20 cellular contexts compared by ENCODE assay signal in genomic region chr14:76495983-76496382, GRCh38.
DNase-seq lines count a peak whose midpoint lies in the region; ATAC-seq, FAIRE-seq and TF ChIP-seq lines count a peak whose summit lies in the region.
"Had no signal": no experiment of that assay in that cellular context is flagged by ENCODE, and none has a peak within 500 bp of the region (broad histone marks: within the 10 kb centered on the region; RNA-seq: fewer than 3 reads in every experiment).

No MANE protein-coding gene starts in this region.

- TF ChIP-seq CTCF in natural killer cell (IDR thresholded peaks at IDR 0.05), result no peak
- no peak for TF ChIP-seq CTCF in GM12878 (IDR thresholded peaks at IDR 0.05 in 2 of 3, conservative IDR thresholded peaks at IDR 0.05 in 1 of 3; ENCODE audit: control insufficient read depth in 2 of 3, extremely low read depth in 1 of 3, insufficient read depth in 1 of 3, low read depth in 3 of 3, low read length in 3 of 3)
- no peak for TF ChIP-seq CTCF in nephron (IDR thresholded peaks at IDR 0.05; ENCODE audit: unreplicated experiment in 3 of 3)
- TF ChIP-seq CTCF in esophagus squamous epithelium (IDR thresholded peaks at IDR 0.05), result no peak

- no peaks in the 10 kb centered on the region for H3K9me3 Mint-ChIP-seq in natural killer cell treated with Interleukin-12 subunit alpha and Interleukin-12 subunit beta and Interleukin-15 and Interleukin-18, amount 100 ng/mL, for 72 hours
- H3K9me3 Mint-ChIP-seq in natural killer cell, result no peaks in the 10 kb centered on the region
- H3K9me3 Mint-ChIP-seq in nephron, result no peaks in the 10 kb centered on the region
- H3K9me3 Mint-ChIP-seq in activated naive CD8-positive, alpha-beta T cell treated with anti-CD3 and anti-CD28 coated beads for 36 hours, result no peaks in the 10 kb centered on the region
- H3K9me3 Mint-ChIP-seq: CD4-positive, alpha-beta T cell had no signal

- H3K27me3 Mint-ChIP-seq in natural killer cell treated with Interleukin-12 subunit alpha and Interleukin-12 subunit beta and Interleukin-15 and Interleukin-18, amount 100 ng/mL, for 72 hours, result peaks cover 5 to 8% of the 10 kb centered on the region in 2 donors
- H3K27me3 Mint-ChIP-seq in natural killer cell (ENCODE audit: low read depth in 2 of 2), result peaks cover 0 to 10% of the 10 kb centered on the region in 2 donors
- H3K27me3 Mint-ChIP-seq in nephron (ENCODE audit: low read depth), result peaks cover 7% of the 10 kb centered on the region
- peaks cover 4% of the 10 kb centered on the region for H3K27me3 Mint-ChIP-seq in activated naive CD8-positive, alpha-beta T cell treated with anti-CD3 and anti-CD28 coated beads for 36 hours

- no peaks in the 10 kb centered on the region for H3K36me3 Mint-ChIP-seq in natural killer cell treated with Interleukin-12 subunit alpha and Interleukin-12 subunit beta and Interleukin-15 and Interleukin-18, amount 100 ng/mL, for 72 hours
- no peaks in the 10 kb centered on the region for H3K36me3 Mint-ChIP-seq in natural killer cell
- no peaks in the 10 kb centered on the region for H3K36me3 Mint-ChIP-seq in nephron (ENCODE audit: low read depth)
- H3K36me3 Mint-ChIP-seq in activated naive CD8-positive, alpha-beta T cell treated with anti-CD3 and anti-CD28 coated beads for 36 hours, result no peaks in the 10 kb centered on the region

- TF ChIP-seq EP300 in GM12878 (IDR thresholded peaks at IDR 0.05; ENCODE audit: borderline replicate concordance in 1 of 2, control insufficient read depth in 1 of 2, low read depth in 2 of 2, low read length in 2 of 2), result no peak

- POLR2A ChIA-PET in GM12878 (lab: Charles Lee), result interaction anchor here (0.5 kb wide), 1 partner anchor 823 kb away, joined by 3 read pairs; no protein-coding TSS in a partner anchor

- no peak for TF ChIP-seq RAD21 in GM12878 (IDR thresholded peaks at IDR 0.05; ENCODE audit: insufficient read depth, low read depth, low read length)

- no peaks in the 10 kb centered on the region for H3K27me3 ChIP-seq in GM12878 (replicated peaks in 1 of 2; ENCODE audit: control insufficient read depth in 2 of 2, insufficient read depth in 2 of 2, low read length in 1 of 2)
- H3K27me3 ChIP-seq in esophagus squamous epithelium, result peaks cover 0 to 48% (median 0%) of the 10 kb centered on the region in 4 donors

- no peak overlapping the region for H3K4me3 ChIP-seq in GM12878
- no peak overlapping the region for H3K4me3 ChIP-seq in esophagus squamous epithelium
- H3K4me3 ChIP-seq: A549, GM23248 had no signal

- no TSS peak for BruUV-seq in GM12878 (replicated peaks; lab: Mats Ljungman, UMichigan)

- no peak for FAIRE-seq in GM12878 (lab: Jason Lieb, UNC)
- no peak for FAIRE-seq in GM12891 (lab: Jason Lieb, UNC)
- FAIRE-seq: A549 had no signal

- 81% methylated on average over 2 of the region's 2 CpGs for WGBS in GM12878 (ENCODE audit: insufficient coverage, insufficient replicate concordance, low lambda C conversion rate, missing lambda C conversion rate)
- WGBS in esophagus squamous epithelium, 2 donors, result 71 to 82% methylated on average over 1 to 2 of the region's 2 CpGs

- RAD21 ChIA-PET in GM12878 (lab: Charles Lee; ENCODE audit: unreplicated experiment), result interaction anchor here (0.9 kb wide), 1 partner anchor 10 kb away, joined by 3 read pairs; no protein-coding TSS in a partner anchor

- ATAC-seq in natural killer cell treated with Interleukin-12 subunit alpha and Interleukin-12 subunit beta and Interleukin-15 and Interleukin-18, amount 100 ng/mL, for 72 hours, result no peak
- ATAC-seq in natural killer cell (no peak), GM12878 (no peak)
- ATAC-seq: A549, HCT116 had no signal

- in situ Hi-C loops in GM12878 (cut with MboI), result no loop called here

- H3K4me1 Mint-ChIP-seq in natural killer cell treated with Interleukin-12 subunit alpha and Interleukin-12 subunit beta and Interleukin-15 and Interleukin-18, amount 100 ng/mL, for 72 hours (ENCODE audit: low read depth in 2 of 2), result no peaks in the 10 kb centered on the region
- no peaks in the 10 kb centered on the region for H3K4me1 Mint-ChIP-seq in natural killer cell
- peaks cover 22% of the 10 kb centered on the region for H3K4me1 Mint-ChIP-seq in nephron
- no peaks in the 10 kb centered on the region for H3K4me1 Mint-ChIP-seq in activated naive CD8-positive, alpha-beta T cell treated with anti-CD3 and anti-CD28 coated beads for 36 hours

- H3K27ac ChIP-seq in GM12878 (ENCODE audit: control insufficient read depth, insufficient read depth) (no peak overlapping the region), esophagus squamous epithelium (no peak overlapping the region)
- H3K27ac ChIP-seq: 22Rv1, A549, C4-2B, GM23248 had no signal

- H3K36me3 ChIP-seq in GM12878 (ENCODE audit: control insufficient read depth in 2 of 2, insufficient read depth in 2 of 2, low read length in 1 of 2) (no peaks in the 10 kb centered on the region), esophagus squamous epithelium (no peaks in the 10 kb centered on the region)

- TF ChIP-seq POLR2A in GM12878 (IDR thresholded peaks at IDR 0.05; ENCODE audit: low read depth, low read length), result no peak
- no peak for TF ChIP-seq POLR2A in GM12891 (IDR thresholded peaks at IDR 0.05; ENCODE audit: low read depth, low read length)
- TF ChIP-seq POLR2A in esophagus squamous epithelium (IDR thresholded peaks at IDR 0.05), result no peak

- H3K9ac ChIP-seq in GM12878 (ENCODE audit: control insufficient read depth, insufficient read depth, low read length), result no peak overlapping the region
- H3K9ac ChIP-seq: GM23248 had no signal

- H2AFZ ChIP-seq in GM12878 (ENCODE audit: control insufficient read depth, low read depth, low read length), result no peak overlapping the region
- H2AFZ ChIP-seq: GM23248 had no signal

- no peaks in the 10 kb centered on the region for H4K20me1 ChIP-seq in GM12878 (ENCODE audit: control insufficient read depth, insufficient read depth)

- H3K4me3 Mint-ChIP-seq in natural killer cell treated with Interleukin-12 subunit alpha and Interleukin-12 subunit beta and Interleukin-15 and Interleukin-18, amount 100 ng/mL, for 72 hours, result no peak overlapping the region
- H3K4me3 Mint-ChIP-seq in natural killer cell (no peak overlapping the region), nephron (no peak overlapping the region)
- H3K4me3 Mint-ChIP-seq in activated naive CD8-positive, alpha-beta T cell treated with anti-CD3 and anti-CD28 coated beads for 36 hours, result no peak overlapping the region
- H3K4me3 Mint-ChIP-seq: CD4-positive, alpha-beta T cell had no signal

- H3K4me2 ChIP-seq in GM12878 (ENCODE audit: control insufficient read depth, insufficient read depth), result no peak overlapping the region
- H3K4me2 ChIP-seq: A549 had no signal

- intact Hi-C loops in natural killer cell (cut with micrococcal nuclease), result no loop called here
- intact Hi-C loops in GM12878 (cut with micrococcal nuclease; ENCODE audit: unreplicated experiment), result no loop called here
- intact Hi-C loops in esophagus squamous epithelium (cut with DNase I), result no loop called here

- H3K79me2 ChIP-seq in GM12878 (ENCODE audit: control insufficient read depth, insufficient read depth, low read length), result no peaks in the 10 kb centered on the region

- peak; percentile 53 for DNase-seq in natural killer cell treated with Interleukin-12 subunit alpha and Interleukin-12 subunit beta and Interleukin-15 and Interleukin-18, amount 100 ng/mL, for 72 hours (ENCODE audit: low spot score)
- DNase-seq in natural killer cell (no peak), GM12878 (ENCODE audit: low read depth, low spot score) (no peak), GM12891 (ENCODE audit: insufficient read length, low spot score) (no peak), NCI-H2171 treated with DMSO at 0.1 percent for 48 hours (lab: John Stamatoyannopoulos, UW) (no peak), esophagus squamous epithelium (lab: John Stamatoyannopoulos, UW) (no peak)
- no peak for DNase-seq in activated naive CD8-positive, alpha-beta T cell treated with anti-CD3 and anti-CD28 coated beads for 36 hours
- DNase-seq: AML-193; Caco-2; CD4-positive, alpha-beta T cell; DMS153; DMS79; GDM1; GM23248; H7 had no signal

- H3K4me1 ChIP-seq in GM12878 (ENCODE audit: control insufficient read depth, insufficient read depth, low read length), result no peaks in the 10 kb centered on the region
- no peaks in the 10 kb centered on the region for H3K4me1 ChIP-seq in esophagus squamous epithelium
- H3K4me1 ChIP-seq: A549, Caco-2 had no signal

- SMC1A ChIA-PET in GM12878 (lab: Charles Lee; ENCODE audit: uncharacterized antibody, unreplicated experiment), result interaction anchor here (0.6 to 0.9 kb wide), 3 partner anchors 10 to 39 kb away, joined by 3 read pairs; no protein-coding TSS in a partner anchor

- no peak overlapping the region for H3K27ac Mint-ChIP-seq in natural killer cell treated with Interleukin-12 subunit alpha and Interleukin-12 subunit beta and Interleukin-15 and Interleukin-18, amount 100 ng/mL, for 72 hours
- H3K27ac Mint-ChIP-seq in natural killer cell (no peak overlapping the region), nephron (peak overlapping the region in 2 of 3 experiments; percentile 5 to 16)
- no peak overlapping the region for H3K27ac Mint-ChIP-seq in activated naive CD8-positive, alpha-beta T cell treated with anti-CD3 and anti-CD28 coated beads for 36 hours
- H3K27ac Mint-ChIP-seq: CD4-positive, alpha-beta T cell had no signal

- H3K9me3 ChIP-seq in GM12878 (replicated peaks; ENCODE audit: control insufficient read depth, insufficient read depth, low read length) (no peaks in the 10 kb centered on the region; the same call in 2 of the 3 replicates), esophagus squamous epithelium (no peaks in the 10 kb centered on the region)
- H3K9me3 ChIP-seq: A549, Caco-2 had no signal

- CTCF ChIA-PET in GM12878 (lab: Yijun Ruan, JAX), result interaction anchor here (1.6 kb wide), 1 partner anchor 39 kb away, joined by 4 read pairs; no protein-coding TSS in a partner anchor

TF ChIP-seq in GM12891, 5 proteins besides CTCF, POLR2A, EP300 and RAD21:
- TF ChIP-seq TAF1 (IDR thresholded peaks at IDR 0.05; ENCODE audit: low read depth, low read length), result no peak
- no peak for TF ChIP-seq SPI1 (IDR thresholded peaks at IDR 0.05; ENCODE audit: low read depth, low read length)
- TF ChIP-seq POU2F2 (IDR thresholded peaks at IDR 0.05; ENCODE audit: low read depth, low read length), result no peak
- TF ChIP-seq PAX5 (IDR thresholded peaks at IDR 0.05; ENCODE audit: insufficient read depth, low read length, severe bottlenecking), result no peak
- TF ChIP-seq POLR2AphosphoS5 (IDR thresholded peaks at IDR 0.05; ENCODE audit: low read depth, low read length), result no peak

Comparison
In these comparisons a context has a peak if more than half of its experiments do, and no peak if none do; other contexts are left out.
1. H3K27ac Mint-ChIP-seq: peak in nephron (2 of 3); none in natural killer cell treated with Interleukin-12 subunit alpha and Interleukin-12 subunit beta and Interleukin-15 and Interleukin-18, amount 100 ng/mL, for 72 hours (0 of 2), natural killer cell (0 of 2) and activated naive CD8-positive, alpha-beta T cell treated with anti-CD3 and anti-CD28 coated beads for 36 hours (single experiment).